In genomic region chr17:57113656-57114055, GRCh38 we compare ENCODE assay signal across 15 cellular contexts. TPM values are rescaled to one million over a fixed set of nuclear protein-coding genes. Genes with fewer than 3 reads are reported as not detected.
DNase-seq lines count a peak whose midpoint lies in the region; ATAC-seq, FAIRE-seq and TF ChIP-seq lines count a peak whose summit lies in the region.
"Had no signal": no experiment of that assay in that cellular context is flagged by ENCODE, and none has a peak within 500 bp of the region (broad histone marks: within the 10 kb centered on the region; RNA-seq: fewer than 3 reads in every experiment).

No MANE protein-coding gene starts in this region.

- H3K27me3 Mint-ChIP-seq in WTC11 (ENCODE audit: low read depth) = no peaks in the 10 kb centered on the region

- no peak for TF ChIP-seq RAD21 in K562 (CRISPR knock-in tag; conservative IDR thresholded peaks at IDR 0.05 in 1 of 2, IDR thresholded peaks at IDR 0.05 in 1 of 2)

- 86% methylated on average over 2 of the region's 3 CpGs for whole genome bisulfite sequencing in mammary epithelial cell (ENCODE audit: low coverage, missing lambda C conversion rate)
- WGBS in K562 (ENCODE audit: insufficient coverage, low coverage, missing lambda C conversion rate) = 83% methylated on average over 3 of the region's 3 CpGs
- 90 to 95% methylated on average over 3 of the region's 3 CpGs for WGBS in sigmoid colon, 2 donors

- H3K27ac ChIP-seq in breast epithelium (peak overlapping the region; percentile 3 to 44), mammary epithelial cell (ENCODE audit: insufficient read depth, low read depth, low read length) (no peak overlapping the region), K562 (ENCODE audit: extremely low read depth, low read depth, low read length) (no peak overlapping the region; the same call in 2 of the 3 replicates), sigmoid colon (peak overlapping the region in 3 of 4 donors; percentile 45 to 63 (median 46))

- no peak for TF ChIP-seq POLR2A in breast epithelium (IDR thresholded peaks at IDR 0.05)
- no peak for TF ChIP-seq POLR2A in K562 (conservative IDR thresholded peaks at IDR 0.05)
- TF ChIP-seq POLR2A in sigmoid colon (IDR thresholded peaks at IDR 0.05) = no peak

- POLR2A ChIA-PET in K562 (lab: Yijun Ruan, JAX) (interaction anchor here (0.7 kb wide), 1 partner anchor 24 kb away, joined by 4 read pairs; no protein-coding TSS in a partner anchor), WTC11 (lab: Charles Lee) (no interaction called here)

- BruUV-seq in mammary epithelial cell (replicated peaks; lab: Mats Ljungman, UMichigan) = no TSS peak
- no TSS peak for BruUV-seq in K562 (replicated peaks; lab: Mats Ljungman, UMichigan)

- H3K9ac ChIP-seq in mammary epithelial cell (ENCODE audit: insufficient read depth, low read length) = no peak overlapping the region
- 0 out of 4 replicates have a peak overlapping the region, but pooled peaks of 1 of the 2 experiments have one; percentile 19 for H3K9ac ChIP-seq in K562 (ENCODE audit: insufficient read depth in 1 of 2, low read depth in 2 of 2, low read length in 2 of 2)

- in situ Hi-C loops in mammary epithelial cell (cut with MboI; ENCODE audit: low sequenced_read_pairs in 2 of 2) (loop anchor here in 1 of 2 donors (25.0 kb wide), 1 partner anchor 874 kb away; the partner anchor contains the start of gene VEZF1), K562 (cut with MboI) (no loop called here)

- no peak overlapping the region for H2AFZ ChIP-seq in mammary epithelial cell (ENCODE audit: low read depth, low read length)
- no peak overlapping the region for H2AFZ ChIP-seq in K562 (ENCODE audit: low read depth, low read length)

- H3K4me2 ChIP-seq in mammary epithelial cell (ENCODE audit: insufficient read depth, low read depth, low read length) = no peak overlapping the region
- no peak overlapping the region for H3K4me2 ChIP-seq in K562 (ENCODE audit: insufficient read depth, low read length)

- H3K4me1 ChIP-seq in breast epithelium (peaks cover 0 to 15% of the 10 kb centered on the region in 2 donors), mammary epithelial cell (ENCODE audit: insufficient read depth, low read length) (peaks cover 20% of the 10 kb centered on the region), K562 (replicated peaks in 1 of 2; ENCODE audit: control insufficient read depth in 2 of 2, insufficient read depth in 2 of 2, low read length in 2 of 2) (peaks cover 9 to 24% of the 10 kb centered on the region in 2 experiments), sigmoid colon (peaks cover 0 to 45% (median 36%) of the 10 kb centered on the region in 4 donors)
- H3K4me1 ChIP-seq: HAP-1 had no signal

- CTCF ChIA-PET in mammary epithelial cell (lab: Charles Lee; ENCODE audit: low non-redundant PET) = no interaction called here
- CTCF ChIA-PET in K562 (lab: Yijun Ruan, JAX; ENCODE audit: low intra/inter-chr PET ratio) = no interaction called here
- CTCF ChIA-PET in WTC11 (lab: Charles Lee) = interaction anchor here (1.0 to 1.4 kb wide), 5 partner anchors 14 to 135 kb away, joined by 3 to 8 read pairs (median 3); partner anchors contain the start of gene SCPEP1

- peaks cover 11% of the 10 kb centered on the region for H3K36me3 ChIP-seq in breast epithelium
- H3K36me3 ChIP-seq in mammary epithelial cell (ENCODE audit: insufficient read depth, low read length) = peaks cover 25% of the 10 kb centered on the region
- H3K36me3 ChIP-seq in K562 (ENCODE audit: control insufficient read depth, insufficient read depth, low read length) = peaks cover 93% of the 10 kb centered on the region
- H3K36me3 ChIP-seq in sigmoid colon = peaks cover 41 to 73% (median 65%) of the 10 kb centered on the region in 4 donors

- TF ChIP-seq CTCF in breast epithelium (IDR thresholded peaks at IDR 0.05) = no peak
- TF ChIP-seq CTCF in mammary epithelial cell (conservative IDR thresholded peaks at IDR 0.05 in 1 of 2, IDR thresholded peaks at IDR 0.05 in 1 of 2; ENCODE audit: extremely low read depth in 1 of 2, insufficient read depth in 1 of 2, low read depth in 1 of 2, low read length in 2 of 2) = no peak
- TF ChIP-seq CTCF in K562 (IDR thresholded peaks at IDR 0.05 in 2 of 3, conservative IDR thresholded peaks at IDR 0.05 in 1 of 3; ENCODE audit: insufficient read depth in 2 of 3, low read depth in 1 of 3, low read length in 3 of 3) = no peak
- no peak for TF ChIP-seq CTCF in sigmoid colon (IDR thresholded peaks at IDR 0.05)
- no peak for TF ChIP-seq CTCF in WTC11 (IDR thresholded peaks at IDR 0.05)

- peaks cover 70% of the 10 kb centered on the region for H3K36me3 Mint-ChIP-seq in WTC11

- H4K20me1 ChIP-seq in mammary epithelial cell (ENCODE audit: insufficient read depth, low read length) (no peaks in the 10 kb centered on the region), K562 (replicated peaks; ENCODE audit: control insufficient read depth, insufficient read depth, low read length) (no peaks in the 10 kb centered on the region; the same call in 1 of the 2 replicates)

- intact Hi-C loops in breast epithelium (cut with DNase I; ENCODE audit: low total_unique reads) = no loop called here
- intact Hi-C loops in mammary epithelial cell (cut with micrococcal nuclease) = no loop called here
- intact Hi-C loops in K562 (cut with micrococcal nuclease) = loop anchor here (5.0 to 10.0 kb wide), 2 partner anchors 106 to 289 kb away; no protein-coding TSS in a partner anchor
- intact Hi-C loops in sigmoid colon (cut with DNase I) = loop anchor here (5.0 to 10.0 kb wide), 2 partner anchors 111 to 971 kb away; partner anchors contain the start of gene DYNLL2

- no peak overlapping the region for H3K4me3 Mint-ChIP-seq in WTC11
- H3K4me3 Mint-ChIP-seq: CD14-positive monocyte had no signal

- dilution Hi-C loops in mammary epithelial cell (cut with HindIII; ENCODE audit: low sequenced_read_pairs) = loop anchor here (25.0 kb wide), 1 partner anchor 649 kb away; no protein-coding TSS in a partner anchor

- H3K9me3 ChIP-seq in breast epithelium (no peaks in the 10 kb centered on the region), mammary epithelial cell (replicated peaks; ENCODE audit: insufficient read depth, low read length) (no peaks in the 10 kb centered on the region), K562 (replicated peaks; ENCODE audit: control insufficient read depth, insufficient read depth, low read depth, low read length) (no peaks in the 10 kb centered on the region), sigmoid colon (no peaks in the 10 kb centered on the region)
- H3K9me3 ChIP-seq: HAP-1 had no signal

- H3K4me3 ChIP-seq in breast epithelium (no peak overlapping the region), mammary epithelial cell (replicated peaks in 1 of 3; ENCODE audit: insufficient read depth in 1 of 3, low read depth in 2 of 3, low read length in 3 of 3) (no peak overlapping the region), K562 (no peak overlapping the region), sigmoid colon (no peak overlapping the region)
- H3K4me3 ChIP-seq: HAP-1 had no signal

- H3K27me3 ChIP-seq in breast epithelium (no peaks in the 10 kb centered on the region), mammary epithelial cell (ENCODE audit: insufficient read depth, low read length) (no peaks in the 10 kb centered on the region), K562 (ENCODE audit: control insufficient read depth in 2 of 2, insufficient read depth in 2 of 2, low read length in 2 of 2) (no peaks in the 10 kb centered on the region), sigmoid colon (no peaks in the 10 kb centered on the region)

- no peak overlapping the region for H3K27ac Mint-ChIP-seq in WTC11

- TF ChIP-seq EP300 in K562 (IDR thresholded peaks at IDR 0.05; ENCODE audit: low read length) (no peak), sigmoid colon (IDR thresholded peaks at IDR 0.05) (no peak)

- H3K9me3 Mint-ChIP-seq in WTC11 = no peaks in the 10 kb centered on the region
- H3K9me3 Mint-ChIP-seq: CD14-positive monocyte had no signal

- H3K79me2 ChIP-seq in mammary epithelial cell (ENCODE audit: insufficient read depth, low read length) = peaks cover 22% of the 10 kb centered on the region
- peaks cover 14% of the 10 kb centered on the region for H3K79me2 ChIP-seq in K562 (ENCODE audit: control insufficient read depth, insufficient read depth, low read length)

- no peak for DNase-seq in breast epithelium (ENCODE audit: low spot score in 2 of 2)
- DNase-seq in mammary epithelial cell = no peak
- no peak for DNase-seq in K562 (ENCODE audit: extremely low read depth in 1 of 4, low spot score in 3 of 4)
- no peak for DNase-seq in sigmoid colon
- DNase-seq in WTC11 (ENCODE audit: low spot score) = no peak
- DNase-seq in T-helper 1 cell = no peak
- DNase-seq: DMS79, KG1, NCI-H510A, NCI-H748 treated with DMSO at 0.1 percent for 48 hours, SHP77 treated with DMSO at 0.1 percent for 48 hours had no signal

- H3K4me1 Mint-ChIP-seq in WTC11 = peaks cover 33% of the 10 kb centered on the region

- ATAC-seq in GM18868 (IDR thresholded peaks at IDR 0.05; ENCODE audit: unreplicated experiment) = peak; percentile 8
- ATAC-seq in K562 = peak; percentile 21; the same call in 2 of the 3 replicates
- ATAC-seq in HG03025 (IDR thresholded peaks at IDR 0.05; ENCODE audit: low FRiP score, unreplicated experiment) = no peak
- no peak for ATAC-seq in WTC11

- peaks cover 8% of the 10 kb centered on the region for H3K9me1 ChIP-seq in K562 (ENCODE audit: control insufficient read depth, insufficient read depth, low read length)

- FAIRE-seq in K562 (lab: Jason Lieb, UNC) = peak; percentile 6

RNA-seq across cellular contexts. Expression of gene AKAP1, which starts 28.6 kb away (rescaled TPM):
- total RNA-seq in breast epithelium (10 to 100 TPM; 38.1 to 87.7 (median 63.9) TPM), mammary epithelial cell (10 to 100 TPM; 31.3 to 33.7 TPM), K562 (2014; rRNA removed) (50.4 and 57.2 TPM in 2 replicates), K562 (2014; rRNA removed; fragmentation: Illumina TruSeq; extraction: Trizol) (24.5 and 29.4 TPM in 2 replicates), K562 (2015; rRNA removed; fragmentation: Illumina TruSeq; extraction: Trizol) (36.4 and 41.2 TPM in 2 replicates), K562 (2021) (40.7 and 44.9 TPM in 2 replicates), sigmoid colon (100 to 1,000 TPM in 3 of 4 donors, 10 to 100 TPM in 1; 78.9 to 126 (median 108) TPM), WTC11 (2021) (55.9 to 74.5 TPM (median 56.2 TPM) in 3 replicates)
- polyA plus RNA-seq in mammary epithelial cell (43.5 TPM), K562 (2011; rRNA removed) (46.8 and 48.4 TPM in 2 replicates), K562 (2014; fragmentation: Illumina TruSeq; extraction: Trizol) (58.3 and 63.8 TPM in 2 replicates), K562 (2014; fragmentation: Nextera tagmentation; extraction: Ambion mirVana) (10 to 100 TPM; 12.9 to 13.2 TPM), K562 (2014; rRNA removed) (34.9 and 40.7 TPM in 2 replicates), sigmoid colon (10 to 100 TPM; 12.7 to 75.3 (median 16.2) TPM)
- 157 TPM for polyA minus RNA-seq in mammary epithelial cell
- 47.3 and 76.5 TPM in 2 replicates for total RNA-seq in K562 (2011; cell fraction: chromatin; rRNA removed; ENCODE audit: low replicate concordance)
- total RNA-seq in K562 (2011; cell fraction: nucleolus; rRNA removed) = 65.9 and 69.3 TPM in 2 replicates
- total RNA-seq in K562 (2011; cell fraction: nucleoplasm; rRNA removed) = 70.5 and 70.8 TPM in 2 replicates
- 54.8 and 62.0 TPM in 2 replicates for polyA plus RNA-seq in K562 (2011; cell fraction: cytosol; rRNA removed)
- polyA plus RNA-seq in K562 (2011; cell fraction: nucleus; rRNA removed) = 198 and 242 TPM in 2 replicates
- polyA plus RNA-seq in K562 (2012) = 24.4 and 26.8 TPM in 2 replicates
- 62.1 and 70.8 TPM in 2 replicates for polyA minus RNA-seq in K562 (2011; rRNA and poly(A)+ RNA removed)
- polyA minus RNA-seq in K562 (2011; cell fraction: cytosol; rRNA and poly(A)+ RNA removed) = 57.1 and 64.3 TPM in 2 replicates
- 25.3 and 35.0 TPM in 2 replicates for polyA minus RNA-seq in K562 (2011; cell fraction: nucleus; rRNA and poly(A)+ RNA removed)

Comparison
In these comparisons a context has a peak if more than half of its experiments do, and no peak if none do; other contexts are left out.
1. H3K27ac ChIP-seq: peak in breast epithelium (2 of 2) and sigmoid colon (3 of 4); none in mammary epithelial cell (single experiment) and K562 (single experiment).
2. ATAC-seq: peak in GM18868 (single experiment) and K562 (single experiment); none in HG03025 (single experiment) and WTC11 (single experiment).
3. intact Hi-C loops: an anchor here in K562 (5.0 to 10.0 kb wide) and sigmoid colon (5.0 to 10.0 kb wide); none called in breast epithelium and mammary epithelial cell.